ENCODE assay signal across 8 cellular contexts in the genomic region with DNA sequence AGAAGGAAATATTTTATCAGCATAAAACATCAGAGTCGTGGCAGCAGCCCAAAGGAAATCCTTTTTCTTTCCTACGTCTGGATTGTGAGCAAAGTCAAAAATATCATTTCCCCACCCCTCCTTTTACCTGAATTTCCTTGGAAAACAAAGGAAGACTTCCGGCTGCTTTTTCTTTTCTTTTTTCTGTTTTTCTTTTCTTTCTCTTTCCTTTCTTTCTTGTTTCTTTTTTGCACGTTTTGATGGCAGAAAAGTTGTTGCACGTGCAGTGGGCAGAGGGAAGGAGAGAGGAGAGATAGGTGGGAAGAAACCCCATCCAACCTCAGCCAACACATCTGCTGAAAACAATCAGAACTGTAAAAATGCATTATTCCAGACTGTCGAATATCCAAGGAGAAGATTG. TPM values are rescaled to one million over a fixed set of nuclear protein-coding genes. Genes with fewer than 3 reads are reported as not detected.
DNase-seq lines count a peak whose midpoint lies in the region; ATAC-seq and TF ChIP-seq lines count a peak whose summit lies in the region.

No MANE protein-coding gene starts in this region.

- TF ChIP-seq CTCF in AG09309 (IDR thresholded peaks at IDR 0.05; ENCODE audit: control insufficient read depth, insufficient read depth, low read depth, low read length, missing control alignments): no peak
- no peak for TF ChIP-seq CTCF in nephron (IDR thresholded peaks at IDR 0.05; ENCODE audit: unreplicated experiment in 3 of 3)

- peaks cover 11% of the 10 kb centered on the region for H3K36me3 Mint-ChIP-seq in effector memory CD8-positive, alpha-beta T cell (ENCODE audit: insufficient read depth)
- H3K36me3 Mint-ChIP-seq in nephron (ENCODE audit: low read depth): no peaks in the 10 kb centered on the region

- no peaks in the 10 kb centered on the region for H3K9me3 Mint-ChIP-seq in effector memory CD8-positive, alpha-beta T cell
- no peaks in the 10 kb centered on the region for H3K9me3 Mint-ChIP-seq in nephron

- peaks cover 12 to 23% of the 10 kb centered on the region in 2 donors for H3K4me1 Mint-ChIP-seq in effector memory CD8-positive, alpha-beta T cell (ENCODE audit: low read depth in 2 of 2)
- peaks cover 20% of the 10 kb centered on the region for H3K4me1 Mint-ChIP-seq in nephron

- H3K4me3 Mint-ChIP-seq in effector memory CD8-positive, alpha-beta T cell: peak overlapping the region; percentile 87 to 89
- H3K4me3 Mint-ChIP-seq in nephron: peak overlapping the region; percentile 93 to 98 (median 95)

- H3K4me3 ChIP-seq in AG09309 (ENCODE audit: control insufficient read depth, low read depth, low read length): peak overlapping the region; percentile 78

- DNase-seq in AG09309 (ENCODE audit: low read depth): no peak
- peak; percentile 39 for DNase-seq in NCI-H69 (lab: John Stamatoyannopoulos, UW)
- DNase-seq in effector memory CD8-positive, alpha-beta T cell: no peak
- DNase-seq in retina: no peak
- no peak for DNase-seq in activated effector memory CD4-positive, alpha-beta T cell treated with Interleukin-2 at 50 U/mL for 16 hours

- peak overlapping the region in 1 of 2 donors; percentile 78 for H3K27ac Mint-ChIP-seq in effector memory CD8-positive, alpha-beta T cell
- H3K27ac Mint-ChIP-seq in nephron: peak overlapping the region; percentile 95 to 99 (median 98)

- peaks cover 65% of the 10 kb centered on the region in 2 donors for H3K27me3 Mint-ChIP-seq in effector memory CD8-positive, alpha-beta T cell
- peaks cover 23% of the 10 kb centered on the region for H3K27me3 Mint-ChIP-seq in nephron (ENCODE audit: low read depth)

- no peak for ATAC-seq in effector memory CD8-positive, alpha-beta T cell (replicated peaks)
- ATAC-seq in esophagus mucosa (no peak), GM19324 (IDR thresholded peaks at IDR 0.05; ENCODE audit: low FRiP score, unreplicated experiment) (no peak)

RNA-seq across cellular contexts. Expression of a gene that starts 0.5 kb away (rescaled TPM):
- total RNA-seq in esophagus mucosa: 117 TPM
